ENCODE assay signal across 10 cellular contexts in genomic region chr3:89098964-89099585, GRCh38.
DNase-seq lines count a peak whose midpoint lies in the region; ATAC-seq, FAIRE-seq and TF ChIP-seq lines count a peak whose summit lies in the region.
"Had no signal": no experiment of that assay in that cellular context is flagged by ENCODE, and none has a peak within 500 bp of the region (broad histone marks: within the 10 kb centered on the region; RNA-seq: fewer than 3 reads in every experiment).

No MANE protein-coding gene starts in this region.

- H4K20me1 ChIP-seq in OCI-LY1 (ENCODE audit: insufficient read depth, low read length) = no peaks in the 10 kb centered on the region

- no peak overlapping the region for H3K9ac ChIP-seq in OCI-LY1 (ENCODE audit: low read length)

- peak; percentile 7 for DNase-seq in NCI-H2196 (lab: John Stamatoyannopoulos, UW; ENCODE audit: unreplicated experiment)
- no peak for DNase-seq in NCI-H2196 treated with DMSO at 0.1 percent for 48 hours (lab: John Stamatoyannopoulos, UW; ENCODE audit: unreplicated experiment)
- DNase-seq in astrocyte of the spinal cord (ENCODE audit: low read depth, low spot score) = peak; percentile 82
- no peak for DNase-seq in stimulated activated effector memory CD8-positive, alpha-beta T cell treated with anti-CD3 and anti-CD28 coated beads, Interleukin-12 subunit alpha, Interleukin-12 subunit beta, amount 100 ng/mL, for 72 hours (ENCODE audit: low spot score in 2 of 2)

- H3K36me3 Mint-ChIP-seq in stimulated activated effector memory CD8-positive, alpha-beta T cell treated with anti-CD3 and anti-CD28 coated beads, Interleukin-12 subunit alpha, Interleukin-12 subunit beta, amount 100 ng/mL, for 72 hours = no peaks in the 10 kb centered on the region
- H3K36me3 Mint-ChIP-seq: CD8-positive, alpha-beta memory T cell had no signal

- no peaks in the 10 kb centered on the region for H3K9me3 ChIP-seq in OCI-LY1 (ENCODE audit: low read length)

- H3K4me3 ChIP-seq in OCI-LY1 (ENCODE audit: low read depth, low read length, poor library complexity, severe bottlenecking) = no peak overlapping the region
- no peak overlapping the region for H3K4me3 ChIP-seq in astrocyte of the spinal cord (ENCODE audit: low read depth, low read length)

- FAIRE-seq in islet of Langerhans (lab: Jason Lieb, UNC) = peak; percentile 41
- FAIRE-seq: colon had no signal

- no peak overlapping the region for H2AFZ ChIP-seq in OCI-LY1 (ENCODE audit: low read length)

- no peak overlapping the region for H3K27ac Mint-ChIP-seq in stimulated activated effector memory CD8-positive, alpha-beta T cell treated with anti-CD3 and anti-CD28 coated beads, Interleukin-12 subunit alpha, Interleukin-12 subunit beta, amount 100 ng/mL, for 72 hours
- H3K27ac Mint-ChIP-seq: CD8-positive, alpha-beta memory T cell had no signal

- H3K4me1 ChIP-seq in OCI-LY1 (ENCODE audit: insufficient read depth, low read length, severe bottlenecking) = no peaks in the 10 kb centered on the region

- no peaks in the 10 kb centered on the region for H3K27me3 ChIP-seq in OCI-LY1 (ENCODE audit: insufficient read depth, low read length)

- no peaks in the 10 kb centered on the region for H3F3A ChIP-seq in OCI-LY1 (ENCODE audit: insufficient read depth, low read length)

- H3K36me3 ChIP-seq in OCI-LY1 (ENCODE audit: insufficient read depth, low read length) = no peaks in the 10 kb centered on the region

- H3K4me3 Mint-ChIP-seq in stimulated activated effector memory CD8-positive, alpha-beta T cell treated with anti-CD3 and anti-CD28 coated beads, Interleukin-12 subunit alpha, Interleukin-12 subunit beta, amount 100 ng/mL, for 72 hours = no peak overlapping the region
- H3K4me3 Mint-ChIP-seq: CD8-positive, alpha-beta memory T cell had no signal

- H3K4me2 ChIP-seq in OCI-LY1 (ENCODE audit: low read length) = no peak overlapping the region

- no peaks in the 10 kb centered on the region for H3K4me1 Mint-ChIP-seq in stimulated activated effector memory CD8-positive, alpha-beta T cell treated with anti-CD3 and anti-CD28 coated beads, Interleukin-12 subunit alpha, Interleukin-12 subunit beta, amount 100 ng/mL, for 72 hours
- H3K4me1 Mint-ChIP-seq: CD8-positive, alpha-beta memory T cell had no signal

- H3K9me3 Mint-ChIP-seq in stimulated activated effector memory CD8-positive, alpha-beta T cell treated with anti-CD3 and anti-CD28 coated beads, Interleukin-12 subunit alpha, Interleukin-12 subunit beta, amount 100 ng/mL, for 72 hours = peaks cover 3% of the 10 kb centered on the region

- no peaks in the 10 kb centered on the region for H3K79me2 ChIP-seq in OCI-LY1 (ENCODE audit: insufficient read depth, low read length)

- no peaks in the 10 kb centered on the region for H3K9me2 ChIP-seq in OCI-LY1 (ENCODE audit: low read depth, low read length)

- in situ Hi-C loops in astrocyte of the spinal cord (cut with HindIII; ENCODE audit: low sequenced_read_pairs) = no loop called here

- H3K27ac ChIP-seq in OCI-LY1 (ENCODE audit: low read depth, low read length, poor library complexity, severe bottlenecking) = no peak overlapping the region

- ATAC-seq in GM21381 (IDR thresholded peaks at IDR 0.05; ENCODE audit: unreplicated experiment) = peak; percentile 90
- ATAC-seq in HG03469 (IDR thresholded peaks at IDR 0.05; ENCODE audit: unreplicated experiment) = peak; percentile 94
- peak; percentile 36 for ATAC-seq in stimulated activated effector memory CD8-positive, alpha-beta T cell treated with anti-CD3 and anti-CD28 coated beads, Interleukin-12 subunit alpha, Interleukin-12 subunit beta, amount 100 ng/mL, for 72 hours

- TF ChIP-seq CTCF in OCI-LY1 (IDR thresholded peaks at IDR 0.05; ENCODE audit: low read length) (peak; percentile 94), astrocyte of the spinal cord (IDR thresholded peaks at IDR 0.05; ENCODE audit: low read depth, low read length) (peak; percentile 99)

Comparison
In these comparisons a context has a peak if more than half of its experiments do, and no peak if none do; other contexts are left out.
1. DNase-seq: peak in NCI-H2196 (single experiment) and astrocyte of the spinal cord (single experiment); none in NCI-H2196 treated with DMSO at 0.1 percent for 48 hours (single experiment) and stimulated activated effector memory CD8-positive, alpha-beta T cell treated with anti-CD3 and anti-CD28 coated beads, Interleukin-12 subunit alpha, Interleukin-12 subunit beta, amount 100 ng/mL, for 72 hours (0 of 2).
2. ATAC-seq: peak in every context shown above with its lines; median percentile 94 in HG03469; 90 in GM21381; 36 in stimulated activated effector memory CD8-positive, alpha-beta T cell treated with anti-CD3 and anti-CD28 coated beads, Interleukin-12 subunit alpha, Interleukin-12 subunit beta, amount 100 ng/mL, for 72 hours.